ENCODE assay signal across 13 cellular contexts in genomic region chr2:166573393-166573792, GRCh38.
DNase-seq lines count a peak whose midpoint lies in the region; ATAC-seq and TF ChIP-seq lines count a peak whose summit lies in the region.
"Had no signal": no experiment of that assay in that cellular context is flagged by ENCODE, and none has a peak within 500 bp of the region (broad histone marks: within the 10 kb centered on the region; RNA-seq: fewer than 3 reads in every experiment).

No MANE protein-coding gene starts in this region.

- peak; percentile 45 for DNase-seq in brain microvascular endothelial cell
- peak; percentile 72 for DNase-seq in islet precursor cell
- no peak for DNase-seq in middle frontal gyrus (ENCODE audit: extremely low spot score, low spot score)
- no peak for DNase-seq in HEK293T (ENCODE audit: extremely low spot score)
- no peak for DNase-seq in D341Med (ENCODE audit: low spot score)
- DNase-seq: ACHN; activated naive CD8-positive, alpha-beta T cell treated with anti-CD3 and anti-CD28 coated beads for 36 hours; NCI-H1694; occipital lobe; stimulated activated naive CD8-positive, alpha-beta T cell treated with anti-CD3 and anti-CD28 coated beads, Interleukin-15, amount 100 ng/mL, for 72 hours had no signal

- H3K27me3 ChIP-seq in ACC112 (ENCODE audit: insufficient read depth, low read length) = no peaks in the 10 kb centered on the region
- H3K27me3 ChIP-seq in HUES48 (ENCODE audit: control insufficient read depth, insufficient read depth, low read length) = no peaks in the 10 kb centered on the region
- no peaks in the 10 kb centered on the region for H3K27me3 ChIP-seq in brain microvascular endothelial cell (replicated peaks)

- no peaks in the 10 kb centered on the region for H3K9me3 ChIP-seq in HUES48 (ENCODE audit: control insufficient read depth, insufficient read depth, low read length)

- POLR2A ChIA-PET in HEK293T (lab: Yijun Ruan, JAX) = no interaction called here

- no peaks in the 10 kb centered on the region for H3K36me3 ChIP-seq in ACC112 (ENCODE audit: insufficient read depth, low read length)
- H3K36me3 ChIP-seq in HUES48 (ENCODE audit: control insufficient read depth, insufficient read depth, low read length) = no peaks in the 10 kb centered on the region
- no peaks in the 10 kb centered on the region for H3K36me3 ChIP-seq in brain microvascular endothelial cell (replicated peaks)

- in situ Hi-C loops in brain microvascular endothelial cell (cut with HindIII; ENCODE audit: low pct_ligation_motif_present, low sequenced_read_pairs) = no loop called here

- H3K27ac ChIP-seq in ACC112 (ENCODE audit: low read depth, low read length) (no peak overlapping the region), HUES48 (ENCODE audit: low read depth, low read length) (peak overlapping the region; percentile 64), brain microvascular endothelial cell (no peak overlapping the region)

- H3K4me1 ChIP-seq in ACC112 (ENCODE audit: control insufficient read depth, insufficient read depth, low read length, unreplicated experiment) = peaks cover 11% of the 10 kb centered on the region
- peaks cover 13% of the 10 kb centered on the region for H3K4me1 ChIP-seq in HUES48 (ENCODE audit: control insufficient read depth, insufficient read depth, low read length)

- no peak overlapping the region for H3K9ac ChIP-seq in HUES48 (ENCODE audit: low read depth, low read length)

- H3K79me2 ChIP-seq in ACC112 (ENCODE audit: control insufficient read depth, insufficient read depth, low read length, unreplicated experiment) = no peaks in the 10 kb centered on the region

- TF ChIP-seq CTCF in brain microvascular endothelial cell (IDR thresholded peaks at IDR 0.05; ENCODE audit: low read depth, low read length, missing control alignments) = no peak

- no peak for ATAC-seq in esophagus mucosa
- ATAC-seq: stimulated activated naive CD8-positive, alpha-beta T cell treated with anti-CD3 and anti-CD28 coated beads, Interleukin-15, amount 100 ng/mL, for 72 hours had no signal

- H2AFZ ChIP-seq in ACC112 (ENCODE audit: low read length, unreplicated experiment) = peak overlapping the region; percentile 5

- H3K4me3 ChIP-seq in ACC112 (ENCODE audit: low read depth, low read length) = no peak overlapping the region
- H3K4me3 ChIP-seq in HUES48 (ENCODE audit: low read depth, low read length) = 0 out of 2 replicates have a peak overlapping the region, but pooled peaks have one; percentile 8
- no peak overlapping the region for H3K4me3 ChIP-seq in brain microvascular endothelial cell (ENCODE audit: low read depth, low read length)

- CTCF ChIA-PET in HEK293T (lab: Yijun Ruan, JAX) = no interaction called here

TF ChIP-seq in HEK293T, 16 proteins besides CTCF, POLR2A, EP300 and RAD21:
- no peak for TF ChIP-seq PKNOX1 (IDR thresholded peaks at IDR 0.05)
- TF ChIP-seq SP1 (IDR thresholded peaks at IDR 0.05) = no peak
- no peak for TF ChIP-seq FOXK2 (IDR thresholded peaks at IDR 0.05)
- no peak for TF ChIP-seq ZNF384 (IDR thresholded peaks at IDR 0.05)
- TF ChIP-seq ELF4 (IDR thresholded peaks at IDR 0.05) = no peak
- TF ChIP-seq TARDBP (IDR thresholded peaks at IDR 0.05) = no peak
- TF ChIP-seq FOXM1 (IDR thresholded peaks at IDR 0.05; ENCODE audit: borderline replicate concordance) = no peak
- TF ChIP-seq LEF1 (IDR thresholded peaks at IDR 0.05; ENCODE audit: borderline replicate concordance) = no peak
- TF ChIP-seq NFRKB (IDR thresholded peaks at IDR 0.05) = no peak
- TF ChIP-seq CTBP1 (IDR thresholded peaks at IDR 0.05; ENCODE audit: borderline replicate concordance) = no peak
- no peak for TF ChIP-seq ARNT (IDR thresholded peaks at IDR 0.05)

Comparison
In these comparisons a context has a peak if more than half of its experiments do, and no peak if none do; other contexts are left out.
1. DNase-seq: peak in brain microvascular endothelial cell (single experiment) and islet precursor cell (single experiment); none in middle frontal gyrus (single experiment), HEK293T (single experiment) and D341Med (single experiment).